ENCODE assay signal across 17 cellular contexts in genomic region chr10:111137587-111137986, GRCh38.
"Had no signal": no experiment of that assay in that cellular context is flagged by ENCODE, and none has a peak within 500 bp of the region (broad histone marks: within the 10 kb centered on the region; RNA-seq: fewer than 3 reads in every experiment).

No MANE protein-coding gene starts in this region.

- H3K36me3 ChIP-seq: gastroesophageal sphincter, heart right ventricle, left ventricle myocardium inferior, right lobe of liver, suprapubic skin had no signal

- H3K4me3 ChIP-seq: gastroesophageal sphincter, heart right ventricle, left ventricle myocardium inferior, mucosa of descending colon, right lobe of liver, suprapubic skin had no signal

- H3K27ac Mint-ChIP-seq: activated T-cell treated with anti-CD3 and anti-CD28 coated beads, Interleukin-2, amount 50 U/mL, for 24 hours; naive thymus-derived CD8-positive, alpha-beta T cell; stimulated activated naive CD8-positive, alpha-beta T cell treated with anti-CD3 and anti-CD28 coated beads, Interleukin-15, Interleukin-2, amounts not matched to agents 100 ng/mL and 50 ng/mL, for 24 hours had no signal

- H3K36me3 Mint-ChIP-seq: naive thymus-derived CD8-positive, alpha-beta T cell had no signal

- H3K4me1 Mint-ChIP-seq: naive thymus-derived CD8-positive, alpha-beta T cell had no signal

- DNase-seq: activated CD4-positive, alpha-beta T cell treated with anti-CD3 and anti-CD28 coated beads for 1 hour; activated CD4-positive, alpha-beta T cell treated with anti-CD3 and anti-CD28 coated beads, Interleukin-2, amount 50 U/mL, for 48 hours; activated effector memory CD4-positive, alpha-beta T cell treated with Interleukin-2 at 50 U/mL for 16 hours; activated naive CD4-positive, alpha-beta T cell treated with anti-CD3 and anti-CD28 coated beads, Interleukin-2, amount 50 U/mL, for 16 hours; activated T-cell treated with anti-CD3 and anti-CD28 coated beads, Interleukin-2, amount 50 U/mL, for 24 hours; dermis blood vessel endothelial cell; erythroblast; heart right ventricle; left ventricle myocardium inferior; mucosa of descending colon; naive thymus-derived CD8-positive, alpha-beta T cell; right lobe of liver; T-helper 9 cell; trophoblast cell had no signal

- H3K27me3 ChIP-seq: right lobe of liver had no signal

- H3K9me3 Mint-ChIP-seq: activated T-cell treated with anti-CD3 and anti-CD28 coated beads, Interleukin-2, amount 50 U/mL, for 24 hours; stimulated activated naive CD8-positive, alpha-beta T cell treated with anti-CD3 and anti-CD28 coated beads, Interleukin-15, Interleukin-2, amounts not matched to agents 100 ng/mL and 50 ng/mL, for 24 hours had no signal

- H3K4me3 Mint-ChIP-seq: activated T-cell treated with anti-CD3 and anti-CD28 coated beads, Interleukin-2, amount 50 U/mL, for 24 hours; naive thymus-derived CD8-positive, alpha-beta T cell; stimulated activated naive CD8-positive, alpha-beta T cell treated with anti-CD3 and anti-CD28 coated beads, Interleukin-15, Interleukin-2, amounts not matched to agents 100 ng/mL and 50 ng/mL, for 24 hours had no signal

- ATAC-seq: gastroesophageal sphincter; heart right ventricle; mucosa of descending colon; naive thymus-derived CD8-positive, alpha-beta T cell had no signal

- H3K27ac ChIP-seq: gastroesophageal sphincter, heart right ventricle, left ventricle myocardium inferior, right lobe of liver, suprapubic skin had no signal

- H3K9me3 ChIP-seq: mucosa of descending colon, right lobe of liver, suprapubic skin had no signal

- H3K4me1 ChIP-seq: gastroesophageal sphincter, heart right ventricle, left ventricle myocardium inferior, right lobe of liver, suprapubic skin had no signal
